ENCODE assay signal across 15 cellular contexts in the genomic region with DNA sequence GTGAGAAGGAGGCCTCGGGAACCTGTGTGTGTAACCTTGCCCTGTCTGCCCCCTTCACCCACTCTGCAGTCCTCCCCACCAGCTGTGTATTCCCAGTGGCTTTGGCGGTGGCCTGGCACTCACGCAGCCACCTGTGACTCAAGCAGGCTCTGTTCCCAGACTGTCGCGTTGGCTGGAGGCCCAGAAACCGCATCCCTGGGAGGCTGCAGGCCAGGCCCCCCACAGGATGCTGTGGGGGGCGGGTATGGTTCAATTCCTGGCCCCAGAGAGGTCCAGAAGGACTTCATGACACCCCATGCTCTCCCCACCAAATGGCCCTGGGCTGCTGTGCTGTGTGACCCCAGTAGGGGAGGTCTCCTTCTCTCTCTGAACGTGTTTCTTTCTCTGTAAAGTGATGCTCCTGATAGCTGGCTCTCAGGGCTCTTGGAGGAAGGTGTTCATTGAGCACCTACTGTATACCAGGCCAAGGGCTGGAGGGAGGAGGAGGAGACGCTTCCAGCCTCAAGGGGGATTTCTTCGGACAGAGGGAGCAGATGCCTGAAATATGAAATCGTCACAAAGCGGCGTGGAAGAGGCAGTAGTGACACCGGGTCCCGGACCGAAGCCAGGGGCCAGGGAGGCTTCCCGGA. TPM values are rescaled to one million over a fixed set of nuclear protein-coding genes. Genes with fewer than 3 reads are reported as not detected.
DNase-seq lines count a peak whose midpoint lies in the region; ATAC-seq and TF ChIP-seq lines count a peak whose summit lies in the region.
"Had no signal": no experiment of that assay in that cellular context is flagged by ENCODE, and none has a peak within 500 bp of the region (broad histone marks: within the 10 kb centered on the region; RNA-seq: fewer than 3 reads in every experiment).

No MANE protein-coding gene starts in this region.

- no peak overlapping the region for H3K4me3 Mint-ChIP-seq in HFFc6

- H3K27me3 ChIP-seq in BLaER1 (peaks cover 56% of the 10 kb centered on the region), Panc1 (ENCODE audit: control insufficient read depth, insufficient read depth, low read length) (no peaks in the 10 kb centered on the region)

- no TSS peak for BruUV-seq in Panc1 (replicated peaks; lab: Mats Ljungman, UMichigan)

- H3K4me1 ChIP-seq in BLaER1 (peaks cover 78% of the 10 kb centered on the region), Panc1 (ENCODE audit: control insufficient read depth, insufficient read depth, low read length) (peaks cover 2% of the 10 kb centered on the region)
- H3K4me1 ChIP-seq: breast epithelium, foreskin keratinocyte had no signal

- H3K9ac ChIP-seq in BLaER1, result no peak overlapping the region

- no peak overlapping the region for H3K4me3 ChIP-seq in BLaER1
- H3K4me3 ChIP-seq in Panc1 (ENCODE audit: low read depth in 2 of 2, low read length in 2 of 2), result no peak overlapping the region
- H3K4me3 ChIP-seq in foreskin fibroblast (ENCODE audit: low read depth in 1 of 2, low read length in 2 of 2), result no peak overlapping the region
- H3K4me3 ChIP-seq: breast epithelium had no signal

- POLR2A ChIA-PET in Panc1 (lab: Charles Lee), result no interaction called here

- ATAC-seq in Panc1, result peak; percentile 72
- no peak for ATAC-seq in GM21367 (IDR thresholded peaks at IDR 0.05; ENCODE audit: unreplicated experiment)
- ATAC-seq in GM18858 (IDR thresholded peaks at IDR 0.05; ENCODE audit: unreplicated experiment), result no peak
- ATAC-seq in HG03378 (IDR thresholded peaks at IDR 0.05; ENCODE audit: unreplicated experiment), result no peak
- ATAC-seq: foreskin keratinocyte had no signal

- peaks cover 9% of the 10 kb centered on the region for H3K27me3 Mint-ChIP-seq in HFFc6 (ENCODE audit: insufficient read depth)

- in situ Hi-C loops in Panc1 (cut with HindIII; ENCODE audit: low pct_unique_long_range_greater_than_20kb, low sequenced_read_pairs), result no loop called here

- peaks cover 14% of the 10 kb centered on the region for H3K4me1 Mint-ChIP-seq in HFFc6 (ENCODE audit: low read depth)

- peaks cover 5% of the 10 kb centered on the region for H3K9me3 ChIP-seq in BLaER1
- no peaks in the 10 kb centered on the region for H3K9me3 ChIP-seq in Panc1 (ENCODE audit: control insufficient read depth, insufficient read depth, low read depth, low read length)

- H3K36me3 ChIP-seq in BLaER1, result no peaks in the 10 kb centered on the region
- no peaks in the 10 kb centered on the region for H3K36me3 ChIP-seq in Panc1 (ENCODE audit: control insufficient read depth, insufficient read depth, low read length)
- H3K36me3 ChIP-seq: breast epithelium had no signal

- H3K4me2 ChIP-seq in BLaER1, result peak overlapping the region; percentile 81

- peaks cover 4% of the 10 kb centered on the region for H3K36me3 Mint-ChIP-seq in HFFc6 (ENCODE audit: low read depth)
- H3K36me3 Mint-ChIP-seq: memory B cell had no signal

- intact Hi-C loops in Panc1 (cut with micrococcal nuclease; ENCODE audit: unreplicated experiment), result no loop called here

- DNase-seq in HFFc6 (peak; percentile 54), Panc1 (ENCODE audit: low read depth, low spot score) (no peak), foreskin fibroblast (peak; percentile 28 to 61), germinal center (ENCODE audit: low spot score) (no peak)
- DNase-seq: CD8-positive, alpha-beta memory T cell; foreskin keratinocyte; NCI-H187 treated with DMSO at 0.1 percent for 48 hours; SW 1271 had no signal

- CTCF ChIA-PET in Panc1 (lab: Charles Lee), result interaction anchor here (0.7 kb wide), 1 partner anchor 266 kb away, joined by 3 read pairs; no protein-coding TSS in a partner anchor

- peaks cover 30% of the 10 kb centered on the region for H4K20me1 ChIP-seq in BLaER1

- no peak overlapping the region for H3K27ac ChIP-seq in BLaER1
- H3K27ac ChIP-seq in Panc1 (ENCODE audit: low read length), result no peak overlapping the region
- H3K27ac ChIP-seq: breast epithelium, foreskin keratinocyte had no signal

- H3K27ac Mint-ChIP-seq in HFFc6, result no peak overlapping the region
- H3K27ac Mint-ChIP-seq: memory B cell had no signal

- peaks cover 4% of the 10 kb centered on the region for H3K9me3 Mint-ChIP-seq in HFFc6

- TF ChIP-seq CTCF in HFFc6 (IDR thresholded peaks at IDR 0.05) (0 out of 2 replicates have a peak, but pooled peaks have one; percentile 15), Panc1 (IDR thresholded peaks at IDR 0.05) (no peak), foreskin fibroblast (IDR thresholded peaks at IDR 0.05; ENCODE audit: low read depth, low read length) (no peak)

RNA-seq across cellular contexts. Expression of gene LINGO3, which starts 1.9 kb away (rescaled TPM):
- not detected for total RNA-seq in HFFc6 (2021; fragmentation: NEBNext Ultra II Directional; extraction: Animal tissue kit (Norgen Biotek cat#: 25700))
- 0.13 TPM for total RNA-seq in Panc1 (2021; ENCODE audit: unreplicated experiment)
- 1.2 TPM for polyA plus RNA-seq in Panc1 (2012; ENCODE audit: insufficient read length)
- total RNA-seq: foreskin keratinocyte, right cardiac atrium had no signal
- polyA plus RNA-seq: foreskin keratinocyte, right cardiac atrium had no signal

RNA-seq across cellular contexts. Expression of gene LSM7, which starts 18.5 kb away (rescaled TPM):
- total RNA-seq in HFFc6 (2021; fragmentation: NEBNext Ultra II Directional; extraction: Animal tissue kit (Norgen Biotek cat#: 25700)), result 100 to 1,000 TPM in 5 of 6 experiments, 10 to 100 TPM in 1; 92.1 to 137 (median 118) TPM
- 97.3 TPM for total RNA-seq in Panc1 (2021; ENCODE audit: unreplicated experiment)
- 186 TPM for polyA plus RNA-seq in Panc1 (2012; ENCODE audit: insufficient read length)

RNA-seq across cellular contexts. Expression of gene SPPL2B, which starts 18.6 kb away (rescaled TPM):
- total RNA-seq in HFFc6 (2021; fragmentation: NEBNext Ultra II Directional; extraction: Animal tissue kit (Norgen Biotek cat#: 25700)), result 10 to 100 TPM; 32.9 to 41.8 (median 33.9) TPM
- 76.0 TPM for total RNA-seq in Panc1 (2021; ENCODE audit: unreplicated experiment)
- polyA plus RNA-seq in Panc1 (2012; ENCODE audit: insufficient read length), result 96.3 TPM

RNA-seq across cellular contexts. Expression of gene PEAK3, which starts 27.9 kb away (rescaled TPM):
- total RNA-seq in HFFc6 (2021; fragmentation: NEBNext Ultra II Directional; extraction: Animal tissue kit (Norgen Biotek cat#: 25700)), result under 1 TPM; 0.07 to 0.53 (median 0.36) TPM
- total RNA-seq in Panc1 (2021; ENCODE audit: unreplicated experiment), result not detected
- polyA plus RNA-seq in Panc1 (2012; ENCODE audit: insufficient read length), result 0.15 TPM
- total RNA-seq: CD8-positive, alpha-beta memory T cell; foreskin keratinocyte had no signal
- polyA plus RNA-seq: foreskin keratinocyte had no signal

RNA-seq across cellular contexts. Expression of gene TMPRSS9, which starts 50.2 kb away (rescaled TPM):
- total RNA-seq in HFFc6 (2021; fragmentation: NEBNext Ultra II Directional; extraction: Animal tissue kit (Norgen Biotek cat#: 25700)), result not detected
- total RNA-seq in Panc1 (2021; ENCODE audit: unreplicated experiment), result 0.23 TPM
- polyA plus RNA-seq in Panc1 (2012; ENCODE audit: insufficient read length), result 0.33 TPM
- total RNA-seq: CD8-positive, alpha-beta memory T cell; foreskin keratinocyte had no signal
- polyA plus RNA-seq: CD8-positive, alpha-beta memory T cell; foreskin keratinocyte; right cardiac atrium had no signal

Comparison
In these comparisons a context has a peak if more than half of its experiments do, and no peak if none do; other contexts are left out.
1. DNase-seq: peak in HFFc6 (single experiment) and foreskin fibroblast (2 of 2); none in Panc1 (single experiment) and germinal center (single experiment).